14 cellular contexts compared by ENCODE assay signal in the genomic region with DNA sequence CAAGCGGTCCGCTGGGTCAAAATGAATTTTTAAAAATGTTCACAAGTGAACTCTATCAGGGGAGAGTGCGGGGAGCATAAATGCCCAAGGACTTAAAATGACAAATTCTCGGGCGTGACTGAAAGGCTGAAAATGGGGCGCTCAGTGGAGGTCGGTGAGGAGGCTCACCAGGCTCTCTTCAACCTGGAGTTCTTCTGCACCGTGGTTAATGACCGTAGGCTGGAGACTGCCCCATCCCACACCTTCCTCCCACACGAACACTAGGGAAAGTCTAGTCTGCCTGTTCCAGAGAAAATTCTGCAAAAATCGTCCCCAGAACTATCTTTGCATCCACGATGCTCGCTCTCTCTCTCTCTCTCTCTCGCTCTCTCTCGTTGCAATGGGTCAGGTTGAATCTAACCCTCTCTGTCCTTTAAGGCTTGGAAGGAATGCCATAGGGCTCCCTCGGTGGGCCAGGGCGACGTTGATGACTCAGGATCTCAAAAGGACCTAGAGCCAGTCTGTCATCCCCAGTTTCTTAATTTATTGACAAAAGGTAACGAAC.
DNase-seq lines count a peak whose midpoint lies in the region; ATAC-seq, FAIRE-seq and TF ChIP-seq lines count a peak whose summit lies in the region.
"Had no signal": no experiment of that assay in that cellular context is flagged by ENCODE, and none has a peak within 500 bp of the region (broad histone marks: within the 10 kb centered on the region; RNA-seq: fewer than 3 reads in every experiment).

No MANE protein-coding gene starts in this region.

- POLR2A ChIA-PET in A549 (lab: Yijun Ruan, JAX) (interaction anchor here (0.6 kb wide), 1 partner anchor 314 kb away, joined by 3 read pairs; no protein-coding TSS in a partner anchor), endothelial cell of umbilical vein (lab: Charles Lee) (no interaction called here)
- POLR2A ChIA-PET in naive thymus-derived CD8-positive, alpha-beta T cell (lab: Charles Lee): no interaction called here

- peak overlapping the region in 6 of 10 donors; percentile 14 to 89 (median 48) for H3K4me3 Mint-ChIP-seq in naive thymus-derived CD8-positive, alpha-beta T cell

- H2AFZ ChIP-seq in endothelial cell of umbilical vein (ENCODE audit: low read depth, low read length): peak overlapping the region; percentile 18

- H3K9me1 ChIP-seq in endothelial cell of umbilical vein (replicated peaks; ENCODE audit: control insufficient read depth, extremely low read depth, insufficient read depth, low read length): no peaks in the 10 kb centered on the region

- H3K9ac ChIP-seq in HUES64 (ENCODE audit: low read depth, low read length): no peak overlapping the region
- no peak overlapping the region for H3K9ac ChIP-seq in endothelial cell of umbilical vein (replicated peaks; ENCODE audit: extremely low read depth, insufficient read depth, low read length)

- no peak overlapping the region for H3K4me3 ChIP-seq in A549
- peak overlapping the region; percentile 55; the same call in 1 of the 2 replicates for H3K4me3 ChIP-seq in HUES64 (ENCODE audit: low read length)
- H3K4me3 ChIP-seq in endothelial cell of umbilical vein (replicated peaks in 1 of 3; ENCODE audit: insufficient read depth in 1 of 3, low read depth in 1 of 3, low read length in 3 of 3): no peak overlapping the region

- H4K20me1 ChIP-seq in endothelial cell of umbilical vein (replicated peaks; ENCODE audit: control insufficient read depth, extremely low read depth, insufficient read depth, low read length): no peaks in the 10 kb centered on the region

- H3K4me1 Mint-ChIP-seq in naive thymus-derived CD8-positive, alpha-beta T cell: peaks cover 5 to 15% (median 11%) of the 10 kb centered on the region in 4 donors

- no peaks in the 10 kb centered on the region for H3K36me3 Mint-ChIP-seq in naive thymus-derived CD8-positive, alpha-beta T cell
- H3K36me3 Mint-ChIP-seq: activated CD4-positive, alpha-beta memory T cell treated with anti-CD3 and anti-CD28 coated beads for 36 hours had no signal

- H3K27me3 ChIP-seq in HUES64 (ENCODE audit: insufficient read depth, low read length): peaks cover 11% of the 10 kb centered on the region
- no peaks in the 10 kb centered on the region for H3K27me3 ChIP-seq in endothelial cell of umbilical vein (ENCODE audit: control insufficient read depth in 2 of 2, insufficient read depth in 2 of 2, low read length in 2 of 2)
- H3K27me3 ChIP-seq: gastrocnemius medialis had no signal

- no peak for TF ChIP-seq RAD21 in A549 (conservative IDR thresholded peaks at IDR 0.05 in 1 of 2, IDR thresholded peaks at IDR 0.05 in 1 of 2)

- DNase-seq in A549 (ENCODE audit: low read depth in 1 of 2, low spot score in 1 of 2) (no peak), endothelial cell of umbilical vein (ENCODE audit: low read depth, low spot score) (no peak), T1000 (lab: John Stamatoyannopoulos, UW) (no peak), NCI-H2196 (lab: John Stamatoyannopoulos, UW; ENCODE audit: unreplicated experiment) (no peak)
- no peak for DNase-seq in naive thymus-derived CD8-positive, alpha-beta T cell
- DNase-seq in stimulated activated naive CD4-positive, alpha-beta T cell treated with Interleukin-2 at 50 U/mL for 16 hours (lab: John Stamatoyannopoulos, UW): no peak

- peaks cover 5% of the 10 kb centered on the region for H3K36me3 ChIP-seq in HUES64 (ENCODE audit: insufficient read depth, low read length)
- no peaks in the 10 kb centered on the region for H3K36me3 ChIP-seq in endothelial cell of umbilical vein (ENCODE audit: control insufficient read depth in 2 of 2, extremely low read depth in 1 of 2, insufficient read depth in 2 of 2, low read length in 2 of 2)
- H3K36me3 ChIP-seq: esophagus muscularis mucosa, gastrocnemius medialis, neutrophil, prostate gland had no signal

- intact Hi-C loops in endothelial cell of umbilical vein (cut with micrococcal nuclease): loop anchor here (1.0 to 5.0 kb wide), 7 partner anchors 53 to 1662 kb away; no protein-coding TSS in a partner anchor

- peak overlapping the region; percentile 58 for H3K4me2 ChIP-seq in A549
- H3K4me2 ChIP-seq in endothelial cell of umbilical vein (ENCODE audit: insufficient read depth, low read length): peak overlapping the region; percentile 23

- no TSS peak for BruUV-seq in endothelial cell of umbilical vein (replicated peaks; lab: Mats Ljungman, UMichigan)

- dilution Hi-C loops in endothelial cell of umbilical vein (cut with MboI; ENCODE audit: extremely low pct_ligation_motif_present, low sequenced_read_pairs): no loop called here

- ATAC-seq in A549 (no peak), HG03025 (IDR thresholded peaks at IDR 0.05; ENCODE audit: low FRiP score, unreplicated experiment) (no peak)
- no peak for ATAC-seq in naive thymus-derived CD8-positive, alpha-beta T cell

- 46% methylated on average over 18 of the region's 19 CpGs for WGBS in A549 (ENCODE audit: missing lambda C conversion rate)
- 82% methylated on average over 19 of the region's 19 CpGs for WGBS in HUES64

- CTCF ChIA-PET in A549 (lab: Yijun Ruan, JAX): interaction anchor here (0.6 to 1.0 kb wide), 4 partner anchors 9 to 654 kb away, joined by 3 to 4 read pairs (median 3); no protein-coding TSS in a partner anchor
- CTCF ChIA-PET in endothelial cell of umbilical vein (lab: Charles Lee): interaction anchor here (0.6 to 1.8 kb wide), 25 partner anchors 9 to 826 kb away, joined by 3 to 18 read pairs (median 3); no protein-coding TSS in a partner anchor

- H3K79me2 ChIP-seq in endothelial cell of umbilical vein (ENCODE audit: control insufficient read depth, insufficient read depth, low read length): no peaks in the 10 kb centered on the region

- H3K9me3 Mint-ChIP-seq in naive thymus-derived CD8-positive, alpha-beta T cell: peaks cover 0 to 2% (median 0%) of the 10 kb centered on the region in 9 donors

- TF ChIP-seq EP300 in A549 (IDR thresholded peaks at IDR 0.05): no peak

- TF ChIP-seq CTCF in A549 (IDR thresholded peaks at IDR 0.05) (no peak), endothelial cell of umbilical vein (IDR thresholded peaks at IDR 0.05; ENCODE audit: extremely low read depth in 1 of 2, insufficient read depth in 1 of 2, low read depth in 1 of 2, low read length in 2 of 2) (no peak)

- H3K4me1 ChIP-seq in A549: no peaks in the 10 kb centered on the region
- H3K4me1 ChIP-seq in HUES64 (ENCODE audit: insufficient read depth, low read length): peaks cover 11% of the 10 kb centered on the region; the same call in 1 of the 2 replicates
- H3K4me1 ChIP-seq in endothelial cell of umbilical vein (ENCODE audit: control insufficient read depth, extremely low read depth, insufficient read depth, low read length): no peaks in the 10 kb centered on the region
- H3K4me1 ChIP-seq: gastrocnemius medialis, prostate gland had no signal

- no peak overlapping the region for H3K27ac ChIP-seq in A549
- H3K27ac ChIP-seq in HUES64 (ENCODE audit: low read depth, low read length): no peak overlapping the region
- no peak overlapping the region for H3K27ac ChIP-seq in endothelial cell of umbilical vein (ENCODE audit: insufficient read depth, low read depth, low read length)
- H3K27ac ChIP-seq: gastrocnemius medialis, neutrophil, prostate gland had no signal

- H3K27me3 Mint-ChIP-seq in naive thymus-derived CD8-positive, alpha-beta T cell: peaks cover 0 to 7% (median 2%) of the 10 kb centered on the region in 5 donors

- H3K27ac Mint-ChIP-seq in naive thymus-derived CD8-positive, alpha-beta T cell: no peak overlapping the region
- H3K27ac Mint-ChIP-seq: activated CD4-positive, alpha-beta memory T cell treated with anti-CD3 and anti-CD28 coated beads for 36 hours had no signal

- no peak for FAIRE-seq in A549 (lab: Jason Lieb, UNC)
- FAIRE-seq in endothelial cell of umbilical vein (lab: Jason Lieb, UNC): no peak
- FAIRE-seq: G401.6 had no signal

- no peak for TF ChIP-seq POLR2A in A549 (IDR thresholded peaks at IDR 0.05; ENCODE audit: low read length)
- no peak for TF ChIP-seq POLR2A in endothelial cell of umbilical vein (IDR thresholded peaks at IDR 0.05; ENCODE audit: low read depth, low read length)

- H3K9me3 ChIP-seq in A549 (no peaks in the 10 kb centered on the region), HUES64 (ENCODE audit: insufficient read depth, low read depth, low read length) (no peaks in the 10 kb centered on the region), endothelial cell of umbilical vein (replicated peaks; ENCODE audit: control insufficient read depth, insufficient read depth, low read length) (no peaks in the 10 kb centered on the region)
- H3K9me3 ChIP-seq: gastrocnemius medialis, neutrophil, prostate gland had no signal

TF ChIP-seq in A549, 52 proteins besides CTCF, POLR2A, EP300 and RAD21:
- no peak for TF ChIP-seq RFX5 (IDR thresholded peaks at IDR 0.05)
- TF ChIP-seq KDM5A (IDR thresholded peaks at IDR 0.05): no peak
- TF ChIP-seq USF2 (IDR thresholded peaks at IDR 0.05): no peak
- TF ChIP-seq TFCP2L1 (CRISPR knock-in tag; IDR thresholded peaks at IDR 0.05): no peak

TF ChIP-seq in endothelial cell of umbilical vein, 7 proteins besides CTCF, POLR2A, EP300 and RAD21:
- TF ChIP-seq GATA2 (IDR thresholded peaks at IDR 0.05; ENCODE audit: insufficient read depth, insufficient read length, low read depth, low read length) (no peak), JUN (IDR thresholded peaks at IDR 0.05; ENCODE audit: borderline replicate concordance, insufficient read depth, insufficient read length, low read depth) (no peak), MYC (IDR thresholded peaks at IDR 0.05; ENCODE audit: low read depth, low read length) (no peak), POLR2AphosphoS5 (IDR thresholded peaks at IDR 0.05; ENCODE audit: insufficient read depth, low read depth, low read length) (no peak), FOS (IDR thresholded peaks at IDR 0.05; ENCODE audit: borderline replicate concordance, insufficient read depth, low read length) (no peak), EZH2 (IDR thresholded peaks at IDR 0.05; ENCODE audit: borderline replicate concordance, low read depth, low read length, severe bottlenecking) (no peak)
- TF ChIP-seq, protein P1, sequence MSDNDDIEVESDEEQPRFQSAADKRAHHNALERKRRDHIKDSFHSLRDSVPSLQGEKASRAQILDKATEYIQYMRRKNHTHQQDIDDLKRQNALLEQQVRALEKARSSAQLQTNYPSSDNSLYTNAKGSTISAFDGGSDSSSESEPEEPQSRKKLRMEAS (IDR thresholded peaks at IDR 0.05; ENCODE audit: insufficient read depth, insufficient read length): no peak
